In the genomic region with DNA sequence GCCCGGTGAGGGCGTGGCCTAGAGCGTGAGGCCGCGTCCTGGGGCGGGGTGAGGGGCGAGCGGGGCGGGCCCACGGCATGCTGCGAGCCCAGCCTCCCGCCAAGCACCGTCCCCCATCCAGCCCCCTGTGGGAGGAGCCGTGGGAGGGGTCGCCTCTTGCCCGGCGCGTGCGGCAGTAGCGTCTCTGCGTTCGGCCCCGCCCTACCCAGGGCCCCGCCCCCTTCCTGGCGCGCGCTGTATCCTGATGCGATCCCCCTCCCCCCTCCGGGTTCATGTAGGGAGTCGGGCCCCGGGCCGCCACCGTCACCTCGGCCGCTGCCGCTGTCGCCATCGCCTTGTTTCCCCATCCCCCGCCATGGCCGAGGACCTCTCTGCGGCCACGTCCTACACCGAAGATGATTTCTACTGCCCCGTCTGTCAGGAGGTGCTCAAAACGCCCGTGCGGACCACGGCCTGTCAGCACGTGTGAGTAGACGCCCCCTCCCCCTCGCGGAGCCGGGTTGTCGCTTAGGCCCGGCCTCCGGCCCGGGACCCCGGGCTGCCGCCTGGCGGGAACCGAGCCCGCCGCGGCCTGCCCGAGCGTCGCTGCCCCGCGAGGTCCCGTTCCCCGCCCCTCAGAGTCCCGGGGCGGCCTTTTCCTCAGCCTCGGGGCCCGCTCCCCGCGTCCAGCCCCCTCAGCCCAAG, we compare ENCODE assay signal across 1 cellular context.
A peak's percentile ranks its signal among the peaks of the same experiment; 100 is the strongest.
TF ChIP-seq lines count a peak whose summit lies in the region.

No MANE protein-coding gene starts in this region.

TF ChIP-seq in HepG2, 621 proteins besides CTCF, POLR2A, EP300 and RAD21 (continued from another document and continues in another):
- TF ChIP-seq, protein P1, sequence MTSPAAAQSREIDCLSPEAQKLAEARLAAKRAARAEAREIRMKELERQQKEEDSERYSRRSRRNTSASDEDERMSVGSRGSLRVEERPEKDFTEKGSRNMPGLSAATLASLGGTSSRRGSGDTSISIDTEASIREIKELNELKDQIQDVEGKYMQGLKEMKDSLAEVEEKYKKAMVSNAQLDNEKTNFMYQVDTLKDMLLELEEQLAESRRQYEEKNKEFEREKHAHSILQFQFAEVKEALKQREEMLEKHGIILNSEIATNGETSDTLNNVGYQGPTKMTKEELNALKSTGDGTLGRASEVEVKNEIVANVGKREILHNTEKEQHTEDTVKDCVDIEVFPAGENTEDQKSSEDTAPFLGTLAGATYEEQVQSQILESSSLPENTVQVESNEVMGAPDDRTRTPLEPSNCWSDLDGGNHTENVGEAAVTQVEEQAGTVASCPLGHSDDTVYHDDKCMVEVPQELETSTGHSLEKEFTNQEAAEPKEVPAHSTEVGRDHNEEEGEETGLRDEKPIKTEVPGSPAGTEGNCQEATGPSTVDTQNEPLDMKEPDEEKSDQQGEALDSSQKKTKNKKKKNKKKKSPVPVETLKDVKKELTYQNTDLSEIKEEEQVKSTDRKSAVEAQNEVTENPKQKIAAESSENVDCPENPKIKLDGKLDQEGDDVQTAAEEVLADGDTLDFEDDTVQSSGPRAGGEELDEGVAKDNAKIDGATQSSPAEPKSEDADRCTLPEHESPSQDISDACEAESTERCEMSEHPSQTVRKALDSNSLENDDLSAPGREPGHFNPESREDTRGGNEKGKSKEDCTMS (CRISPR knock-in tag; conservative IDR thresholded peaks at IDR 0.05) = no peak
- TF ChIP-seq, protein P2, sequence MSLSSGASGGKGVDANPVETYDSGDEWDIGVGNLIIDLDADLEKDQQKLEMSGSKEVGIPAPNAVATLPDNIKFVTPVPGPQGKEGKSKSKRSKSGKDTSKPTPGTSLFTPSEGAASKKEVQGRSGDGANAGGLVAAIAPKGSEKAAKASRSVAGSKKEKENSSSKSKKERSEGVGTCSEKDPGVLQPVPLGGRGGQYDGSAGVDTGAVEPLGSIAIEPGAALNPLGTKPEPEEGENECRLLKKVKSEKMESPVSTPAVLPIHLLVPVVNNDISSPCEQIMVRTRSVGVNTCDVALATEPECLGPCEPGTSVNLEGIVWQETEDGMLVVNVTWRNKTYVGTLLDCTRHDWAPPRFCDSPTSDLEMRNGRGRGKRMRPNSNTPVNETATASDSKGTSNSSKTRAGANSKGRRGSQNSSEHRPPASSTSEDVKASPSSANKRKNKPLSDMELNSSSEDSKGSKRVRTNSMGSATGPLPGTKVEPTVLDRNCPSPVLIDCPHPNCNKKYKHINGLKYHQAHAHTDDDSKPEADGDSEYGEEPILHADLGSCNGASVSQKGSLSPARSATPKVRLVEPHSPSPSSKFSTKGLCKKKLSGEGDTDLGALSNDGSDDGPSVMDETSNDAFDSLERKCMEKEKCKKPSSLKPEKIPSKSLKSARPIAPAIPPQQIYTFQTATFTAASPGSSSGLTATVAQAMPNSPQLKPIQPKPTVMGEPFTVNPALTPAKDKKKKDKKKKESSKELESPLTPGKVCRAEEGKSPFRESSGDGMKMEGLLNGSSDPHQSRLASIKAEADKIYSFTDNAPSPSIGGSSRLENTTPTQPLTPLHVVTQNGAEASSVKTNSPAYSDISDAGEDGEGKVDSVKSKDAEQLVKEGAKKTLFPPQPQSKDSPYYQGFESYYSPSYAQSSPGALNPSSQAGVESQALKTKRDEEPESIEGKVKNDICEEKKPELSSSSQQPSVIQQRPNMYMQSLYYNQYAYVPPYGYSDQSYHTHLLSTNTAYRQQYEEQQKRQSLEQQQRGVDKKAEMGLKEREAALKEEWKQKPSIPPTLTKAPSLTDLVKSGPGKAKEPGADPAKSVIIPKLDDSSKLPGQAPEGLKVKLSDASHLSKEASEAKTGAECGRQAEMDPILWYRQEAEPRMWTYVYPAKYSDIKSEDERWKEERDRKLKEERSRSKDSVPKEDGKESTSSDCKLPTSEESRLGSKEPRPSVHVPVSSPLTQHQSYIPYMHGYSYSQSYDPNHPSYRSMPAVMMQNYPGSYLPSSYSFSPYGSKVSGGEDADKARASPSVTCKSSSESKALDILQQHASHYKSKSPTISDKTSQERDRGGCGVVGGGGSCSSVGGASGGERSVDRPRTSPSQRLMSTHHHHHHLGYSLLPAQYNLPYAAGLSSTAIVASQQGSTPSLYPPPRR (CRISPR knock-in tag; IDR thresholded peaks at IDR 0.05; ENCODE audit: borderline replicate concordance) = no peak
- TF ChIP-seq, protein P3, sequence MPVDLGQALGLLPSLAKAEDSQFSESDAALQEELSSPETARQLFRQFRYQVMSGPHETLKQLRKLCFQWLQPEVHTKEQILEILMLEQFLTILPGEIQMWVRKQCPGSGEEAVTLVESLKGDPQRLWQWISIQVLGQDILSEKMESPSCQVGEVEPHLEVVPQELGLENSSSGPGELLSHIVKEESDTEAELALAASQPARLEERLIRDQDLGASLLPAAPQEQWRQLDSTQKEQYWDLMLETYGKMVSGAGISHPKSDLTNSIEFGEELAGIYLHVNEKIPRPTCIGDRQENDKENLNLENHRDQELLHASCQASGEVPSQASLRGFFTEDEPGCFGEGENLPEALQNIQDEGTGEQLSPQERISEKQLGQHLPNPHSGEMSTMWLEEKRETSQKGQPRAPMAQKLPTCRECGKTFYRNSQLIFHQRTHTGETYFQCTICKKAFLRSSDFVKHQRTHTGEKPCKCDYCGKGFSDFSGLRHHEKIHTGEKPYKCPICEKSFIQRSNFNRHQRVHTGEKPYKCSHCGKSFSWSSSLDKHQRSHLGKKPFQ (CRISPR knock-in tag; IDR thresholded peaks at IDR 0.05; ENCODE audit: insufficient replicate concordance) = peak; percentile 24
- TF ChIP-seq ELF1 (CRISPR knock-in tag; IDR thresholded peaks at IDR 0.05) = no peak
- TF ChIP-seq NFRKB (IDR thresholded peaks at IDR 0.05) = no peak
- TF ChIP-seq, protein P4, sequence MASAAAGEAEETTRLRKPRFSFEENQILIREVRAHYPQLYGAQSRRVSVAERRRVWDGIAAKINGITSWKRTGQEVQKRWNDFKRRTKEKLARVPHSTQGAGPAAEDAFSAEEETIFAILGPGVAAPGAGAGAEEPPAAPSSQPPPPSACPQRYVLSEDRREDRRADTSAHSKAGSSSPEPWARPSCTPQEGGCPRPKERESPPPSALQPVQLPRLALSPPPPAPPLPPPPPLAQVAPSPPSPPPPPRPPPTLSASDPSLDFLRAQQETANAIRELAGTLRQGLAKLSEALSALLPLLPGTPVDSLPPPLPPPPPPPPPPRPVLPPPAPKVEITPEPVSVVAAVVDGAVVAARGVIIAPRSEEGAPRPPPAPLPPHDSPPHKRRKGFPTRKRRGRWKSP (CRISPR knock-in tag; IDR thresholded peaks at IDR 0.05) = peak; percentile 13; the same call in 1 of the 2 replicates
- no peak for TF ChIP-seq ZNF7 (CRISPR knock-in tag; IDR thresholded peaks at IDR 0.05)
- TF ChIP-seq MYNN (CRISPR knock-in tag; IDR thresholded peaks at IDR 0.05; ENCODE audit: low read depth) = no peak
- no peak for TF ChIP-seq CENPX (CRISPR knock-in tag; IDR thresholded peaks at IDR 0.05)
- no peak for TF ChIP-seq NRL (CRISPR knock-in tag; IDR thresholded peaks at IDR 0.05; ENCODE audit: borderline replicate concordance)
- TF ChIP-seq ZSCAN31 (CRISPR knock-in tag; IDR thresholded peaks at IDR 0.05; ENCODE audit: low read depth) = 0 out of 2 replicates have a peak, but pooled peaks have one; percentile 20
- TF ChIP-seq, protein P5, sequence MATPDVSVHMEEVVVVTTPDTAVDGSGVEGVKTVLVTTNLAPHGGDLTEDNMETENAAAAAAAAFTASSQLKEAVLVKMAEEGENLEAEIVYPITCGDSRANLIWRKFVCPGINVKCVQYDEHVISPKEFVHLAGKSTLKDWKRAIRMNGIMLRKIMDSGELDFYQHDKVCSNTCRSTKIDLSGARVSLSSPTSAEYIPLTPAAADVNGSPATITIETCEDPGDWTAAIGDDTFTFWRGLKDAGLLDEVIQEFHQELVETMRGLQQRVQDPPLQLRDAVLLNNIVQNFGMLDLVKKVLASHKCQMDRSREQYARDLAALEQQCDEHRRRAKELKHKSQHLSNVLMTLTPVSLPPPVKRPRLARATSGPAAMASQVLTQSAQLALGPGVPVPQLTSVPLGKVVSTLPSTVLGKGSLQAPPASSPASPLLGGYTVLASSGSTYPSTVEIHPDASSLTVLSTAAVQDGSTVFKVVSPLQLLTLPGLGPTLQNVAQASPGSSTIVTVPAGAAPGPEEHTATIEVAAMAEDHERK (CRISPR knock-in tag; IDR thresholded peaks at IDR 0.05; ENCODE audit: low read depth) = no peak
- no peak for TF ChIP-seq REL (CRISPR knock-in tag; conservative IDR thresholded peaks at IDR 0.05)
- 0 out of 2 replicates have a peak, but pooled peaks have one; percentile 35 for TF ChIP-seq ZNF253 (CRISPR knock-in tag; IDR thresholded peaks at IDR 0.05; ENCODE audit: borderline replicate concordance)
- no peak; the same call in 1 of the 2 replicates for TF ChIP-seq ETV5 (CRISPR knock-in tag; IDR thresholded peaks at IDR 0.05; ENCODE audit: borderline replicate concordance)
- TF ChIP-seq ZIK1 (CRISPR knock-in tag; IDR thresholded peaks at IDR 0.05; ENCODE audit: borderline replicate concordance, low read depth) = 0 out of 2 replicates have a peak, but pooled peaks have one; percentile 21
- no peak for TF ChIP-seq REXO4 (CRISPR knock-in tag; IDR thresholded peaks at IDR 0.05; ENCODE audit: borderline replicate concordance)
- TF ChIP-seq ZBTB8A (CRISPR knock-in tag; IDR thresholded peaks at IDR 0.05; ENCODE audit: borderline replicate concordance, low read depth) = no peak
- TF ChIP-seq ZMYM3 (CRISPR knock-in tag; IDR thresholded peaks at IDR 0.05) = no peak
- TF ChIP-seq, protein P6, sequence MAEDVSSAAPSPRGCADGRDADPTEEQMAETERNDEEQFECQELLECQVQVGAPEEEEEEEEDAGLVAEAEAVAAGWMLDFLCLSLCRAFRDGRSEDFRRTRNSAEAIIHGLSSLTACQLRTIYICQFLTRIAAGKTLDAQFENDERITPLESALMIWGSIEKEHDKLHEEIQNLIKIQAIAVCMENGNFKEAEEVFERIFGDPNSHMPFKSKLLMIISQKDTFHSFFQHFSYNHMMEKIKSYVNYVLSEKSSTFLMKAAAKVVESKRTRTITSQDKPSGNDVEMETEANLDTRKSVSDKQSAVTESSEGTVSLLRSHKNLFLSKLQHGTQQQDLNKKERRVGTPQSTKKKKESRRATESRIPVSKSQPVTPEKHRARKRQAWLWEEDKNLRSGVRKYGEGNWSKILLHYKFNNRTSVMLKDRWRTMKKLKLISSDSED (CRISPR knock-in tag; IDR thresholded peaks at IDR 0.05) = no peak
- TF ChIP-seq, protein P7, sequence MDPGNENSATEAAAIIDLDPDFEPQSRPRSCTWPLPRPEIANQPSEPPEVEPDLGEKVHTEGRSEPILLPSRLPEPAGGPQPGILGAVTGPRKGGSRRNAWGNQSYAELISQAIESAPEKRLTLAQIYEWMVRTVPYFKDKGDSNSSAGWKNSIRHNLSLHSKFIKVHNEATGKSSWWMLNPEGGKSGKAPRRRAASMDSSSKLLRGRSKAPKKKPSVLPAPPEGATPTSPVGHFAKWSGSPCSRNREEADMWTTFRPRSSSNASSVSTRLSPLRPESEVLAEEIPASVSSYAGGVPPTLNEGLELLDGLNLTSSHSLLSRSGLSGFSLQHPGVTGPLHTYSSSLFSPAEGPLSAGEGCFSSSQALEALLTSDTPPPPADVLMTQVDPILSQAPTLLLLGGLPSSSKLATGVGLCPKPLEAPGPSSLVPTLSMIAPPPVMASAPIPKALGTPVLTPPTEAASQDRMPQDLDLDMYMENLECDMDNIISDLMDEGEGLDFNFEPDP (CRISPR knock-in tag; conservative IDR thresholded peaks at IDR 0.05) = no peak
- TF ChIP-seq SP4 (CRISPR knock-in tag; IDR thresholded peaks at IDR 0.05) = peak; percentile 85
- TF ChIP-seq TP53 (CRISPR knock-in tag; conservative IDR thresholded peaks at IDR 0.05) = no peak
- no peak; the same call in 1 of the 2 replicates for TF ChIP-seq HOXA5 (CRISPR knock-in tag; IDR thresholded peaks at IDR 0.05)
- TF ChIP-seq GABPB1 (CRISPR knock-in tag; IDR thresholded peaks at IDR 0.05) = peak; percentile 40; the same call in 1 of the 2 replicates
- peak; percentile 80 for TF ChIP-seq SALL1 (CRISPR knock-in tag; IDR thresholded peaks at IDR 0.05)
- TF ChIP-seq NFE2L1 (CRISPR knock-in tag; IDR thresholded peaks at IDR 0.05; ENCODE audit: borderline replicate concordance) = no peak
- TF ChIP-seq, protein P8, sequence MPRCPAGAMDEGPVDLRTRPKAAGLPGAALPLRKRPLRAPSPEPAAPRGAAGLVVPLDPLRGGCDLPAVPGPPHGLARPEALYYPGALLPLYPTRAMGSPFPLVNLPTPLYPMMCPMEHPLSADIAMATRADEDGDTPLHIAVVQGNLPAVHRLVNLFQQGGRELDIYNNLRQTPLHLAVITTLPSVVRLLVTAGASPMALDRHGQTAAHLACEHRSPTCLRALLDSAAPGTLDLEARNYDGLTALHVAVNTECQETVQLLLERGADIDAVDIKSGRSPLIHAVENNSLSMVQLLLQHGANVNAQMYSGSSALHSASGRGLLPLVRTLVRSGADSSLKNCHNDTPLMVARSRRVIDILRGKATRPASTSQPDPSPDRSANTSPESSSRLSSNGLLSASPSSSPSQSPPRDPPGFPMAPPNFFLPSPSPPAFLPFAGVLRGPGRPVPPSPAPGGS (CRISPR knock-in tag; IDR thresholded peaks at IDR 0.05) = no peak; the same call in 1 of the 2 replicates
- no peak for TF ChIP-seq TSC22D2 (CRISPR knock-in tag; IDR thresholded peaks at IDR 0.05; ENCODE audit: borderline replicate concordance)
- TF ChIP-seq ZNF562 (CRISPR knock-in tag; IDR thresholded peaks at IDR 0.05; ENCODE audit: borderline replicate concordance) = no peak
- TF ChIP-seq SMAD1 (CRISPR knock-in tag; IDR thresholded peaks at IDR 0.05; ENCODE audit: borderline replicate concordance, low read depth) = 0 out of 2 replicates have a peak, but pooled peaks have one; percentile 2
- no peak for TF ChIP-seq CC2D1A (CRISPR knock-in tag; IDR thresholded peaks at IDR 0.05)
- peak; percentile 49; the same call in 1 of the 2 replicates for TF ChIP-seq RARA (CRISPR knock-in tag; IDR thresholded peaks at IDR 0.05)
- TF ChIP-seq, protein P9, sequence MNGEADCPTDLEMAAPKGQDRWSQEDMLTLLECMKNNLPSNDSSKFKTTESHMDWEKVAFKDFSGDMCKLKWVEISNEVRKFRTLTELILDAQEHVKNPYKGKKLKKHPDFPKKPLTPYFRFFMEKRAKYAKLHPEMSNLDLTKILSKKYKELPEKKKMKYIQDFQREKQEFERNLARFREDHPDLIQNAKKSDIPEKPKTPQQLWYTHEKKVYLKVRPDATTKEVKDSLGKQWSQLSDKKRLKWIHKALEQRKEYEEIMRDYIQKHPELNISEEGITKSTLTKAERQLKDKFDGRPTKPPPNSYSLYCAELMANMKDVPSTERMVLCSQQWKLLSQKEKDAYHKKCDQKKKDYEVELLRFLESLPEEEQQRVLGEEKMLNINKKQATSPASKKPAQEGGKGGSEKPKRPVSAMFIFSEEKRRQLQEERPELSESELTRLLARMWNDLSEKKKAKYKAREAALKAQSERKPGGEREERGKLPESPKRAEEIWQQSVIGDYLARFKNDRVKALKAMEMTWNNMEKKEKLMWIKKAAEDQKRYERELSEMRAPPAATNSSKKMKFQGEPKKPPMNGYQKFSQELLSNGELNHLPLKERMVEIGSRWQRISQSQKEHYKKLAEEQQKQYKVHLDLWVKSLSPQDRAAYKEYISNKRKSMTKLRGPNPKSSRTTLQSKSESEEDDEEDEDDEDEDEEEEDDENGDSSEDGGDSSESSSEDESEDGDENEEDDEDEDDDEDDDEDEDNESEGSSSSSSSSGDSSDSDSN (CRISPR knock-in tag; IDR thresholded peaks at IDR 0.05) = peak; percentile 83
- TF ChIP-seq HNF4A (CRISPR knock-in tag; IDR thresholded peaks at IDR 0.05) = no peak
- TF ChIP-seq ZEB1 (IDR thresholded peaks at IDR 0.05; ENCODE audit: insufficient replicate concordance, low read depth) = no peak
- no peak for TF ChIP-seq ARNT (IDR thresholded peaks at IDR 0.05)
- no peak; the same call in 1 of the 2 replicates for TF ChIP-seq ZNF441 (CRISPR knock-in tag; IDR thresholded peaks at IDR 0.05; ENCODE audit: borderline replicate concordance)
- TF ChIP-seq ZNF589 (CRISPR knock-in tag; conservative IDR thresholded peaks at IDR 0.05) = no peak
- TF ChIP-seq ZNF501 (CRISPR knock-in tag; IDR thresholded peaks at IDR 0.05) = no peak
- TF ChIP-seq HOXD1 (CRISPR knock-in tag; IDR thresholded peaks at IDR 0.05) = no peak
- TF ChIP-seq, protein P10, sequence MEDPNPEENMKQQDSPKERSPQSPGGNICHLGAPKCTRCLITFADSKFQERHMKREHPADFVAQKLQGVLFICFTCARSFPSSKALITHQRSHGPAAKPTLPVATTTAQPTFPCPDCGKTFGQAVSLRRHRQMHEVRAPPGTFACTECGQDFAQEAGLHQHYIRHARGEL (CRISPR knock-in tag; IDR thresholded peaks at IDR 0.05) = no peak
